1 cellular context compared by ENCODE assay signal in genomic region chr12:115895247-115895646, GRCh38.
TF ChIP-seq lines count a peak whose summit lies in the region.

No MANE protein-coding gene starts in this region.

TF ChIP-seq in GM23338, 12 proteins besides CTCF, POLR2A, EP300 and RAD21 (continued from another document):
- TF ChIP-seq, protein P1, sequence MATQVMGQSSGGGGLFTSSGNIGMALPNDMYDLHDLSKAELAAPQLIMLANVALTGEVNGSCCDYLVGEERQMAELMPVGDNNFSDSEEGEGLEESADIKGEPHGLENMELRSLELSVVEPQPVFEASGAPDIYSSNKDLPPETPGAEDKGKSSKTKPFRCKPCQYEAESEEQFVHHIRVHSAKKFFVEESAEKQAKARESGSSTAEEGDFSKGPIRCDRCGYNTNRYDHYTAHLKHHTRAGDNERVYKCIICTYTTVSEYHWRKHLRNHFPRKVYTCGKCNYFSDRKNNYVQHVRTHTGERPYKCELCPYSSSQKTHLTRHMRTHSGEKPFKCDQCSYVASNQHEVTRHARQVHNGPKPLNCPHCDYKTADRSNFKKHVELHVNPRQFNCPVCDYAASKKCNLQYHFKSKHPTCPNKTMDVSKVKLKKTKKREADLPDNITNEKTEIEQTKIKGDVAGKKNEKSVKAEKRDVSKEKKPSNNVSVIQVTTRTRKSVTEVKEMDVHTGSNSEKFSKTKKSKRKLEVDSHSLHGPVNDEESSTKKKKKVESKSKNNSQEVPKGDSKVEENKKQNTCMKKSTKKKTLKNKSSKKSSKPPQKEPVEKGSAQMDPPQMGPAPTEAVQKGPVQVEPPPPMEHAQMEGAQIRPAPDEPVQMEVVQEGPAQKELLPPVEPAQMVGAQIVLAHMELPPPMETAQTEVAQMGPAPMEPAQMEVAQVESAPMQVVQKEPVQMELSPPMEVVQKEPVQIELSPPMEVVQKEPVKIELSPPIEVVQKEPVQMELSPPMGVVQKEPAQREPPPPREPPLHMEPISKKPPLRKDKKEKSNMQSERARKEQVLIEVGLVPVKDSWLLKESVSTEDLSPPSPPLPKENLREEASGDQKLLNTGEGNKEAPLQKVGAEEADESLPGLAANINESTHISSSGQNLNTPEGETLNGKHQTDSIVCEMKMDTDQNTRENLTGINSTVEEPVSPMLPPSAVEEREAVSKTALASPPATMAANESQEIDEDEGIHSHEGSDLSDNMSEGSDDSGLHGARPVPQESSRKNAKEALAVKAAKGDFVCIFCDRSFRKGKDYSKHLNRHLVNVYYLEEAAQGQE (IDR thresholded peaks at IDR 0.05; ENCODE audit: unreplicated experiment) = no peak
- TF ChIP-seq EZH2 (IDR thresholded peaks at IDR 0.05; ENCODE audit: low read depth, unreplicated experiment) = no peak
- TF ChIP-seq JUNB (IDR thresholded peaks at IDR 0.05; ENCODE audit: unreplicated experiment) = no peak
